ENCODE assay signal across 1 cellular context in the genomic region with DNA sequence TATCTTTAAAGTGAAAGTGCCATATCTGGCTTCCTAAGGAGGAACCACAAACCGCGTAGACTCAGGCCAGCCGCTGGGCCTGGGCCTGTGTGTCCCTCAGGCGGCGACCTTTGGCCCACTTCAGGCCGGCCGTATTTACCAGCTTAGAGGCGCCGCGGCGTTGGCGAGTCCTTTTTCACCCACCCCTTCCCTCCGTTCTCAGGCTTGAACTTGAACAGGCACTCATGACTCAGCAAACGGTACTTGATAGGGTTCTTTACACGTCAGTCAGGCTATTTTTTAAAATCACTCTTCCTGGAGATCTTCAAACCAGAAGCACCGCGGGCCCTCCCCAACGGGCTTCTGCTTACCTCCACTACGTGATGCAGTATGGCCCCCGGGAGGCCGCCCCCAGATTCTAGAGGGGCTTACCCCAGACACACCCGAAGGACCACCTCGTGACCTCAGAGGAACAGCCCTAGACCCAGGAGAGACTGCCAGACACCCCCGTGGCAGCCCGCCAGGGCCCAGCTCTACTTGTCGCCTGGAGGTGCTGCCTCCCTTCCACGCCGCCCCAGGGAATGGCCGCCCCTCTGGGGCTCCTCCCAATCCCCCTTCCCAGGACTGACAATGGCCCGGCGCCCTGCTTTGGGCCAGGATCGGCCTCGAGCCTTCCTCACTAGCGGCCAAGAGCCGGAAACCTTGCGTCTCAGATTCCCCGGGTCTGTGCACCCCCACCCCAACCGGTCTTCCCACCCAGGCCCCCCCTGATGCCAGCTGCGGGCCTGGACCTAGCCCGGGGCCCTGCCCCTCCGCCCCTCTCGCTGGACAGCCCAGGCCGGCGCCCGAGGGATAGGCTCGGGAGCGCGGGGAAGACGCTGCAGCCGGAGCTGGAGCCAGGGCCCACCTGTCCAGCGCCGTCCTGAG.
A peak's percentile ranks its signal among the peaks of the same experiment; 100 is the strongest.
TF ChIP-seq lines count a peak whose summit lies in the region.

No MANE protein-coding gene starts in this region.

TF ChIP-seq in HepG2, 621 proteins besides CTCF, POLR2A, EP300 and RAD21 (continued from another document and continues in another):
- TF ChIP-seq, protein P1, sequence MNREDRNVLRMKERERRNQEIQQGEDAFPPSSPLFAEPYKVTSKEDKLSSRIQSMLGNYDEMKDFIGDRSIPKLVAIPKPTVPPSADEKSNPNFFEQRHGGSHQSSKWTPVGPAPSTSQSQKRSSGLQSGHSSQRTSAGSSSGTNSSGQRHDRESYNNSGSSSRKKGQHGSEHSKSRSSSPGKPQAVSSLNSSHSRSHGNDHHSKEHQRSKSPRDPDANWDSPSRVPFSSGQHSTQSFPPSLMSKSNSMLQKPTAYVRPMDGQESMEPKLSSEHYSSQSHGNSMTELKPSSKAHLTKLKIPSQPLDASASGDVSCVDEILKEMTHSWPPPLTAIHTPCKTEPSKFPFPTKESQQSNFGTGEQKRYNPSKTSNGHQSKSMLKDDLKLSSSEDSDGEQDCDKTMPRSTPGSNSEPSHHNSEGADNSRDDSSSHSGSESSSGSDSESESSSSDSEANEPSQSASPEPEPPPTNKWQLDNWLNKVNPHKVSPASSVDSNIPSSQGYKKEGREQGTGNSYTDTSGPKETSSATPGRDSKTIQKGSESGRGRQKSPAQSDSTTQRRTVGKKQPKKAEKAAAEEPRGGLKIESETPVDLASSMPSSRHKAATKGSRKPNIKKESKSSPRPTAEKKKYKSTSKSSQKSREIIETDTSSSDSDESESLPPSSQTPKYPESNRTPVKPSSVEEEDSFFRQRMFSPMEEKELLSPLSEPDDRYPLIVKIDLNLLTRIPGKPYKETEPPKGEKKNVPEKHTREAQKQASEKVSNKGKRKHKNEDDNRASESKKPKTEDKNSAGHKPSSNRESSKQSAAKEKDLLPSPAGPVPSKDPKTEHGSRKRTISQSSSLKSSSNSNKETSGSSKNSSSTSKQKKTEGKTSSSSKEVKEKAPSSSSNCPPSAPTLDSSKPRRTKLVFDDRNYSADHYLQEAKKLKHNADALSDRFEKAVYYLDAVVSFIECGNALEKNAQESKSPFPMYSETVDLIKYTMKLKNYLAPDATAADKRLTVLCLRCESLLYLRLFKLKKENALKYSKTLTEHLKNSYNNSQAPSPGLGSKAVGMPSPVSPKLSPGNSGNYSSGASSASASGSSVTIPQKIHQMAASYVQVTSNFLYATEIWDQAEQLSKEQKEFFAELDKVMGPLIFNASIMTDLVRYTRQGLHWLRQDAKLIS (CRISPR knock-in tag; IDR thresholded peaks at IDR 0.05), result no peak
- TF ChIP-seq KMT2A (CRISPR knock-in tag; IDR thresholded peaks at IDR 0.05), result peak; percentile 58; the same call in 1 of the 2 replicates
- TF ChIP-seq YY1 (IDR thresholded peaks at IDR 0.05; ENCODE audit: insufficient read depth, insufficient replicate concordance, low read depth, low read length), result peak; percentile 83
- TF ChIP-seq ZNF3 (CRISPR knock-in tag; IDR thresholded peaks at IDR 0.05), result no peak
- TF ChIP-seq HOXA3 (CRISPR knock-in tag; IDR thresholded peaks at IDR 0.05), result peak; percentile 76; the same call in 1 of the 2 replicates
- no peak for TF ChIP-seq SRSF1 (optimal IDR thresholded peaks at IDR 0.05; ENCODE audit: low read depth, low read length)
- no peak for TF ChIP-seq SMARCC2 (IDR thresholded peaks at IDR 0.05)
- no peak for TF ChIP-seq ZBTB37 (CRISPR knock-in tag; IDR thresholded peaks at IDR 0.05)
- TF ChIP-seq ZNF180 (CRISPR knock-in tag; IDR thresholded peaks at IDR 0.05; ENCODE audit: borderline replicate concordance, low read depth), result no peak
- TF ChIP-seq HMG20B (CRISPR knock-in tag; conservative IDR thresholded peaks at IDR 0.05), result 0 out of 2 replicates have a peak, but pooled peaks have one; percentile 50
- TF ChIP-seq NRL (CRISPR knock-in tag; IDR thresholded peaks at IDR 0.05; ENCODE audit: borderline replicate concordance), result peak; percentile 31; the same call in 1 of the 2 replicates
- TF ChIP-seq NR2F6 (IDR thresholded peaks at IDR 0.05), result peak; percentile 89
- peak; percentile 91 for TF ChIP-seq NR2F6 (CRISPR knock-in tag; IDR thresholded peaks at IDR 0.05)
- TF ChIP-seq SP1 (IDR thresholded peaks at IDR 0.05), result no peak
- TF ChIP-seq SP1 (CRISPR knock-in tag; IDR thresholded peaks at IDR 0.05), result peak; percentile 53; the same call in 1 of the 2 replicates
- peak; percentile 34; the same call in 1 of the 2 replicates for TF ChIP-seq IKZF5 (CRISPR knock-in tag; IDR thresholded peaks at IDR 0.05)
- TF ChIP-seq NR2F2 (IDR thresholded peaks at IDR 0.05; ENCODE audit: borderline replicate concordance, low read depth), result 0 out of 2 replicates have a peak, but pooled peaks have one; percentile 60
- TF ChIP-seq RERE (CRISPR knock-in tag; IDR thresholded peaks at IDR 0.05; ENCODE audit: low read depth), result 0 out of 2 replicates have a peak, but pooled peaks have one; percentile 29
- TF ChIP-seq, protein P2, sequence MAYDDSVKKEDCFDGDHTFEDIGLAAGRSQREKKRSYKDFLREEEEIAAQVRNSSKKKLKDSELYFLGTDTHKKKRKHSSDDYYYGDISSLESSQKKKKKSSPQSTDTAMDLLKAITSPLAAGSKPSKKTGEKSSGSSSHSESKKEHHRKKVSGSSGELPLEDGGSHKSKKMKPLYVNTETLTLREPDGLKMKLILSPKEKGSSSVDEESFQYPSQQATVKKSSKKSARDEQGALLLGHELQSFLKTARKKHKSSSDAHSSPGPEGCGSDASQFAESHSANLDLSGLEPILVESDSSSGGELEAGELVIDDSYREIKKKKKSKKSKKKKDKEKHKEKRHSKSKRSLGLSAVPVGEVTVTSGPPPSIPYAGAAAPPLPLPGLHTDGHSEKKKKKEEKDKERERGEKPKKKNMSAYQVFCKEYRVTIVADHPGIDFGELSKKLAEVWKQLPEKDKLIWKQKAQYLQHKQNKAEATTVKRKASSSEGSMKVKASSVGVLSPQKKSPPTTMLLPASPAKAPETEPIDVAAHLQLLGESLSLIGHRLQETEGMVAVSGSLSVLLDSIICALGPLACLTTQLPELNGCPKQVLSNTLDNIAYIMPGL (CRISPR knock-in tag; IDR thresholded peaks at IDR 0.05; ENCODE audit: borderline replicate concordance in 1 of 2, low read depth in 1 of 2), result peak in 1 of 2 experiments; percentile 78; a peak in 1 of 4 replicates
- TF ChIP-seq ELF3 (CRISPR knock-in tag; IDR thresholded peaks at IDR 0.05), result peak; percentile 75
- TF ChIP-seq MAFF (IDR thresholded peaks at IDR 0.05; ENCODE audit: low read depth, low read length), result peak; percentile 75
- TF ChIP-seq MYC (CRISPR knock-in tag; IDR thresholded peaks at IDR 0.05; ENCODE audit: borderline replicate concordance), result peak; percentile 36; the same call in 1 of the 2 replicates
- TF ChIP-seq KDM2A (CRISPR knock-in tag; IDR thresholded peaks at IDR 0.05; ENCODE audit: borderline replicate concordance, low read depth), result peak; percentile 92
- peak; percentile 89 for TF ChIP-seq NFE2L2 (IDR thresholded peaks at IDR 0.05; ENCODE audit: low read length)
- peak; percentile 27; the same call in 1 of the 2 replicates for TF ChIP-seq ISL2 (CRISPR knock-in tag; IDR thresholded peaks at IDR 0.05)
- TF ChIP-seq NCOA2 (CRISPR knock-in tag; IDR thresholded peaks at IDR 0.05), result peak; percentile 43; the same call in 1 of the 2 replicates
- no peak for TF ChIP-seq ZBTB14 (CRISPR knock-in tag; IDR thresholded peaks at IDR 0.05)
- no peak for TF ChIP-seq FOXA1 (IDR thresholded peaks at IDR 0.05)
- TF ChIP-seq FOXA1 (CRISPR knock-in tag; IDR thresholded peaks at IDR 0.05), result peak; percentile 42; the same call in 1 of the 2 replicates
- TF ChIP-seq, protein P3, sequence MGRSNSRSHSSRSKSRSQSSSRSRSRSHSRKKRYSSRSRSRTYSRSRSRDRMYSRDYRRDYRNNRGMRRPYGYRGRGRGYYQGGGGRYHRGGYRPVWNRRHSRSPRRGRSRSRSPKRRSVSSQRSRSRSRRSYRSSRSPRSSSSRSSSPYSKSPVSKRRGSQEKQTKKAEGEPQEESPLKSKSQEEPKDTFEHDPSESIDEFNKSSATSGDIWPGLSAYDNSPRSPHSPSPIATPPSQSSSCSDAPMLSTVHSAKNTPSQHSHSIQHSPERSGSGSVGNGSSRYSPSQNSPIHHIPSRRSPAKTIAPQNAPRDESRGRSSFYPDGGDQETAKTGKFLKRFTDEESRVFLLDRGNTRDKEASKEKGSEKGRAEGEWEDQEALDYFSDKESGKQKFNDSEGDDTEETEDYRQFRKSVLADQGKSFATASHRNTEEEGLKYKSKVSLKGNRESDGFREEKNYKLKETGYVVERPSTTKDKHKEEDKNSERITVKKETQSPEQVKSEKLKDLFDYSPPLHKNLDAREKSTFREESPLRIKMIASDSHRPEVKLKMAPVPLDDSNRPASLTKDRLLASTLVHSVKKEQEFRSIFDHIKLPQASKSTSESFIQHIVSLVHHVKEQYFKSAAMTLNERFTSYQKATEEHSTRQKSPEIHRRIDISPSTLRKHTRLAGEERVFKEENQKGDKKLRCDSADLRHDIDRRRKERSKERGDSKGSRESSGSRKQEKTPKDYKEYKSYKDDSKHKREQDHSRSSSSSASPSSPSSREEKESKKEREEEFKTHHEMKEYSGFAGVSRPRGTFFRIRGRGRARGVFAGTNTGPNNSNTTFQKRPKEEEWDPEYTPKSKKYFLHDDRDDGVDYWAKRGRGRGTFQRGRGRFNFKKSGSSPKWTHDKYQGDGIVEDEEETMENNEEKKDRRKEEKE (IDR thresholded peaks at IDR 0.05), result no peak
- TF ChIP-seq BRD4 (CRISPR knock-in tag; IDR thresholded peaks at IDR 0.05), result no peak
- no peak for TF ChIP-seq GPN1 (CRISPR knock-in tag; IDR thresholded peaks at IDR 0.05; ENCODE audit: borderline replicate concordance)
